ENCODE assay signal across 8 cellular contexts in genomic region chr2:230472619-230473018, GRCh38. TPM values are rescaled to one million over a fixed set of nuclear protein-coding genes. Genes with fewer than 3 reads are reported as not detected.
DNase-seq lines count a peak whose midpoint lies in the region; ATAC-seq and TF ChIP-seq lines count a peak whose summit lies in the region.

No MANE protein-coding gene starts in this region.

- H3K27me3 ChIP-seq in upper lobe of right lung = no peaks in the 10 kb centered on the region

- no peak overlapping the region for H3K4me3 ChIP-seq in upper lobe of right lung

- no peak for TF ChIP-seq CTCF in upper lobe of right lung (IDR thresholded peaks at IDR 0.05)

- peaks cover 58% of the 10 kb centered on the region for H3K36me3 ChIP-seq in upper lobe of right lung

- intact Hi-C loops in upper lobe of right lung (cut with DNase I) (no loop called here), sciatic nerve (cut with DNase I) (no loop called here)

- peak; percentile 72 for ATAC-seq in upper lobe of right lung
- ATAC-seq in sciatic nerve = no peak
- no peak for ATAC-seq in HG03469 (IDR thresholded peaks at IDR 0.05; ENCODE audit: unreplicated experiment)

- peak; percentile 12 for DNase-seq in activated gamma-delta T cell treated with anti-CD3 and anti-CD28 coated beads, Interleukin-2, amount 50 U/mL, for 16 hours (ENCODE audit: low read depth)
- DNase-seq in activated gamma-delta T cell treated with Interleukin-2 at 50 U/mL for 16 hours (no peak), fibroblast of peridontal ligament (ENCODE audit: extremely low read depth) (peak; percentile 36), upper lobe of right lung (no peak), T1000 (lab: John Stamatoyannopoulos, UW) (no peak), sciatic nerve (ENCODE audit: low spot score) (no peak)
- peak; percentile 69 for DNase-seq in activated CD4-positive, alpha-beta T cell treated with anti-CD3 and anti-CD28 coated beads for 48 hours

- no peaks in the 10 kb centered on the region for H3K9me3 ChIP-seq in upper lobe of right lung

- no peak overlapping the region for H3K27ac ChIP-seq in upper lobe of right lung

- H3K4me1 ChIP-seq in upper lobe of right lung = no peaks in the 10 kb centered on the region

RNA-seq across cellular contexts. Expression of gene SP100, which starts 56.6 kb away (rescaled TPM):
- total RNA-seq in upper lobe of right lung (156 TPM), sciatic nerve (126 TPM)

Comparison
In these comparisons a context has a peak if more than half of its experiments do, and no peak if none do; other contexts are left out.
1. DNase-seq: peak in activated gamma-delta T cell treated with anti-CD3 and anti-CD28 coated beads, Interleukin-2, amount 50 U/mL, for 16 hours (single experiment), activated CD4-positive, alpha-beta T cell treated with anti-CD3 and anti-CD28 coated beads for 48 hours (single experiment) and fibroblast of peridontal ligament (single experiment); none in activated gamma-delta T cell treated with Interleukin-2 at 50 U/mL for 16 hours (single experiment), upper lobe of right lung (single experiment), T1000 (single experiment) and sciatic nerve (single experiment).